Comparison of ENCODE assay signal across 10 cellular contexts in the genomic region with DNA sequence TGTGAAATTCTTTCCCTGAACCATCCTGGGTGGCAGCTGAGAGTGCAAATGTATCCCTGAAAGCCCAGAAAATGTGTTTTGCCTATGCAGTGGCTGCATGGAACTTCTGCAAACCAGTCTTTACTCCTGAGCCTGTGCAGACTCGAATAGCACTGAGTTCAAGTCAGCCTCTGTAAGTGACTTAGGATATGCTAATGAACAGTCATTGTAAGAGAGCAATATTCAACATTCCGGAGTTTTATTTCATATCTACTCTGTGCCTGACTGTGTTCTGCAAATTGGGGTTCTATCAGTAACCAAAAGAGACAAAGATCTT.
DNase-seq lines count a peak whose midpoint lies in the region; ATAC-seq and TF ChIP-seq lines count a peak whose summit lies in the region.
"Had no signal": no experiment of that assay in that cellular context is flagged by ENCODE, and none has a peak within 500 bp of the region (broad histone marks: within the 10 kb centered on the region; RNA-seq: fewer than 3 reads in every experiment).

No MANE protein-coding gene starts in this region.

- H3K36me3 ChIP-seq in heart left ventricle: no peaks in the 10 kb centered on the region
- H3K36me3 ChIP-seq in mammary epithelial cell (ENCODE audit: insufficient read depth, low read length): peaks cover 5% of the 10 kb centered on the region
- H3K36me3 ChIP-seq in mesodermal cell (ENCODE audit: control insufficient read depth, insufficient read depth, low read length): peaks cover 4% of the 10 kb centered on the region
- H3K36me3 ChIP-seq in vagina: no peaks in the 10 kb centered on the region

- peaks cover 5% of the 10 kb centered on the region for H3K79me2 ChIP-seq in mammary epithelial cell (ENCODE audit: insufficient read depth, low read length)

- H2AFZ ChIP-seq in mammary epithelial cell (ENCODE audit: low read depth, low read length): no peak overlapping the region

- peak in 1 of 4 donors; percentile 7 for ATAC-seq in heart left ventricle

- peak overlapping the region in 1 of 12 donors; percentile 17 for H3K4me3 ChIP-seq in heart left ventricle
- no peak overlapping the region for H3K4me3 ChIP-seq in mammary epithelial cell (replicated peaks in 1 of 3; ENCODE audit: insufficient read depth in 1 of 3, low read depth in 2 of 3, low read length in 3 of 3)
- no peak overlapping the region for H3K4me3 ChIP-seq in mesodermal cell (ENCODE audit: extremely low read depth, insufficient read depth, low read length, poor library complexity, severe bottlenecking)
- no peak overlapping the region for H3K4me3 ChIP-seq in vagina
- H3K4me3 ChIP-seq: BLaER1 had no signal

- 61 to 68% (median 66%) methylated on average over 2 of the region's 2 CpGs for WGBS in heart left ventricle, 4 donors
- WGBS in mammary epithelial cell (ENCODE audit: low coverage, missing lambda C conversion rate): 44% methylated on average over 2 of the region's 2 CpGs
- WGBS in mesodermal cell (ENCODE audit: insufficient coverage in 2 of 2), 2 experiments: 25 to 71% methylated on average over 1 of the region's 2 CpGs

- no peak for TF ChIP-seq CTCF in heart left ventricle (IDR thresholded peaks at IDR 0.05)
- TF ChIP-seq CTCF in mammary epithelial cell (conservative IDR thresholded peaks at IDR 0.05 in 1 of 2, IDR thresholded peaks at IDR 0.05 in 1 of 2; ENCODE audit: extremely low read depth in 1 of 2, insufficient read depth in 1 of 2, low read depth in 1 of 2, low read length in 2 of 2): no peak
- no peak for TF ChIP-seq CTCF in vagina (IDR thresholded peaks at IDR 0.05)

- intact Hi-C loops in heart left ventricle (cut with DNase I): no loop called here
- intact Hi-C loops in cardiac septum (cut with DNase I): no loop called here
- intact Hi-C loops in mammary epithelial cell (cut with micrococcal nuclease): loop anchor here (1.0 to 10.0 kb wide), 7 partner anchors 23 to 479 kb away; a partner anchor contains a TSS
- intact Hi-C loops in vagina (cut with DNase I): no loop called here

- no peaks in the 10 kb centered on the region for H4K20me1 ChIP-seq in mammary epithelial cell (ENCODE audit: insufficient read depth, low read length)
- H4K20me1 ChIP-seq: BLaER1 had no signal

- dilution Hi-C loops in mammary epithelial cell (cut with HindIII; ENCODE audit: low sequenced_read_pairs): no loop called here

- no peak for DNase-seq in heart left ventricle
- DNase-seq in cardiac septum (ENCODE audit: low spot score): no peak
- DNase-seq in mammary epithelial cell: no peak
- DNase-seq in vagina (ENCODE audit: extremely low spot score in 2 of 2): no peak
- no peak for DNase-seq in HuH-7 (ENCODE audit: low spot score)
- no peak for DNase-seq in activated CD4-positive, alpha-beta T cell treated with anti-CD3 and anti-CD28 coated beads, Interleukin-2, amount 50 U/mL, for 1 hour
- DNase-seq in stimulated activated naive CD4-positive, alpha-beta T cell treated with Interleukin-2 at 50 U/mL for 16 hours (lab: John Stamatoyannopoulos, UW): no peak
- DNase-seq: activated T-cell treated with anti-CD3 and anti-CD28 coated beads, Interleukin-2, amount 50 U/mL, for 1 hour had no signal

- peak overlapping the region; percentile 98 for H3K9ac ChIP-seq in mammary epithelial cell (ENCODE audit: insufficient read depth, low read length)
- H3K9ac ChIP-seq: BLaER1 had no signal

- H3K4me2 ChIP-seq in mammary epithelial cell (ENCODE audit: insufficient read depth, low read depth, low read length): peak overlapping the region; percentile 81

- H3K9me3 ChIP-seq in heart left ventricle: no peaks in the 10 kb centered on the region
- H3K9me3 ChIP-seq in mammary epithelial cell (replicated peaks; ENCODE audit: insufficient read depth, low read length): no peaks in the 10 kb centered on the region
- H3K9me3 ChIP-seq in mesodermal cell (ENCODE audit: control insufficient read depth, low read length): no peaks in the 10 kb centered on the region
- H3K9me3 ChIP-seq in vagina: no peaks in the 10 kb centered on the region

- H3K27me3 ChIP-seq in heart left ventricle: no peaks in the 10 kb centered on the region
- no peaks in the 10 kb centered on the region for H3K27me3 ChIP-seq in mammary epithelial cell (ENCODE audit: insufficient read depth, low read length)
- no peaks in the 10 kb centered on the region for H3K27me3 ChIP-seq in vagina
- H3K27me3 ChIP-seq: BLaER1 had no signal

- CTCF ChIA-PET in mammary epithelial cell (lab: Charles Lee; ENCODE audit: low non-redundant PET): no interaction called here

- BruUV-seq in mammary epithelial cell (replicated peaks; lab: Mats Ljungman, UMichigan): no TSS peak

- H3K27ac ChIP-seq in heart left ventricle (peak overlapping the region in 9 of 12 donors; percentile 44 to 88 (median 63)), mammary epithelial cell (ENCODE audit: insufficient read depth, low read depth, low read length) (peak overlapping the region; percentile 100), mesodermal cell (ENCODE audit: low read depth, low read length, severe bottlenecking) (peak overlapping the region; percentile 100), vagina (peak overlapping the region; percentile 34)
- H3K27ac ChIP-seq: BLaER1 had no signal

- TF ChIP-seq POLR2A in heart left ventricle (IDR thresholded peaks at IDR 0.05) (no peak), vagina (IDR thresholded peaks at IDR 0.05) (no peak)

- in situ Hi-C loops in mammary epithelial cell (cut with MboI; ENCODE audit: low sequenced_read_pairs in 2 of 2): loop anchor here in 1 of 2 donors (25.0 kb wide), 1 partner anchor 476 kb away; a partner anchor contains a TSS

- H3K4me1 ChIP-seq in heart left ventricle (peaks cover 0 to 38% (median 15%) of the 10 kb centered on the region in 12 donors), mammary epithelial cell (ENCODE audit: insufficient read depth, low read length) (peaks cover 37% of the 10 kb centered on the region), mesodermal cell (ENCODE audit: control insufficient read depth, insufficient read depth, low read length, poor library complexity, severe bottlenecking) (peaks cover 34% of the 10 kb centered on the region), vagina (peaks cover 33% of the 10 kb centered on the region)

Comparison
In these comparisons a context has a peak if more than half of its experiments do, and no peak if none do; other contexts are left out.
1. H3K27ac ChIP-seq: peak in every context shown above with its lines; median percentile 100 in mammary epithelial cell; 100 in mesodermal cell; 63 in heart left ventricle; 34 in vagina.